In the genomic region with DNA sequence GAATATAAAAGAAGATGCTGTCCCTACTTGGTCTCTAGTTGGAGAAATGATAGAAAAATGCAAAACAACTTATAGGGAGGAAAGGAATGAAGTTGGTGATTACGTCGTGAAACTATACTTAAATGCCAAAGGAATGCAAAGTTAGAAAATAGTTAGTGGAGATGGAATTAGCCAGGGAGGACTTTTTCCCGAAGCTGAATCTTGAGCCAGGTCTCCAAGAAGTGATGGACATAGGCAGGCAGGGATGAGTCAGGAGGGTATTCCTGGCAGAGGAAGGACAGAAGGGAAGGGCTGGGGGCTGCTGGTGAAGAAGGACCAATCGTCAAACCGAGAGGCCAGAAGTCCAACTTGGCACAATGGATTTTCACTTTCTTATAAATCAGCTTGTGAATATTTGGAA, we compare ENCODE assay signal across 8 cellular contexts. TPM values are rescaled to one million over a fixed set of nuclear protein-coding genes. Genes with fewer than 3 reads are reported as not detected.
DNase-seq lines count a peak whose midpoint lies in the region; ATAC-seq, FAIRE-seq and TF ChIP-seq lines count a peak whose summit lies in the region.

No MANE protein-coding gene starts in this region.

- H3K36me3 ChIP-seq in A673 (ENCODE audit: insufficient read depth, low read length, poor library complexity, severe bottlenecking), result no peaks in the 10 kb centered on the region
- H3K36me3 ChIP-seq in HUES48 (ENCODE audit: control insufficient read depth, insufficient read depth, low read length), result no peaks in the 10 kb centered on the region
- H3K36me3 ChIP-seq in bronchial epithelial cell (ENCODE audit: control insufficient read depth, insufficient read depth, low read length), result no peaks in the 10 kb centered on the region
- no peaks in the 10 kb centered on the region for H3K36me3 ChIP-seq in mucosa of rectum (ENCODE audit: control insufficient read depth in 2 of 2, insufficient read depth in 2 of 2, low read length in 2 of 2)

- FAIRE-seq in bronchial epithelial cell (lab: Jason Lieb, UNC), result no peak

- H3K9ac ChIP-seq in HUES48 (ENCODE audit: low read depth, low read length) (no peak overlapping the region), mucosa of rectum (ENCODE audit: low read depth in 1 of 2, low read length in 2 of 2) (peak overlapping the region in 1 of 2 donors; percentile 84)

- POLR2A ChIA-PET in A673 (lab: Charles Lee; ENCODE audit: low non-redundant PET), result interaction anchor here (0.5 kb wide), 1 partner anchor 647 kb away, joined by 6 read pairs; no protein-coding TSS in a partner anchor

- ATAC-seq in GM18861 (IDR thresholded peaks at IDR 0.05; ENCODE audit: unreplicated experiment), result no peak

- no peaks in the 10 kb centered on the region for H3K9me3 ChIP-seq in A673 (ENCODE audit: low read depth, low read length, poor library complexity, severe bottlenecking)
- no peaks in the 10 kb centered on the region for H3K9me3 ChIP-seq in HUES48 (ENCODE audit: control insufficient read depth, insufficient read depth, low read length)
- H3K9me3 ChIP-seq in mucosa of rectum (ENCODE audit: control insufficient read depth in 2 of 2, low read length in 2 of 2), result no peaks in the 10 kb centered on the region

- BruUV-seq in A673 (replicated peaks; lab: Mats Ljungman, UMichigan), result no TSS peak

- TF ChIP-seq CTCF in A673 (conservative IDR thresholded peaks at IDR 0.05; ENCODE audit: low read depth, low read length) (no peak), bronchial epithelial cell (IDR thresholded peaks at IDR 0.05; ENCODE audit: insufficient read depth, low read length, severe bottlenecking) (no peak)

- CTCF ChIA-PET in A673 (lab: Charles Lee), result interaction anchor here (1.6 kb wide), 1 partner anchor 38 kb away, joined by 4 read pairs; no protein-coding TSS in a partner anchor

- no peak for DNase-seq in A673 (ENCODE audit: low spot score)
- peak; percentile 22 for DNase-seq in bronchial epithelial cell (ENCODE audit: low read depth)
- no peak for DNase-seq in NCI-H187 treated with DMSO at 0.1 percent for 48 hours (lab: John Stamatoyannopoulos, UW)
- DNase-seq in stimulated activated CD4-positive, alpha-beta T cell treated with anti-CD3 and anti-CD28 coated beads, Interleukin-4, amount 100 ng/mL, for 4 hours, result no peak
- DNase-seq in DMS79 treated with DMSO at 0.1 percent for 48 hours (lab: John Stamatoyannopoulos, UW), result no peak

- H3K4me1 ChIP-seq in A673 (ENCODE audit: insufficient read depth, low read length, poor library complexity, severe bottlenecking) (peaks cover 17% of the 10 kb centered on the region), HUES48 (ENCODE audit: control insufficient read depth, insufficient read depth, low read length) (peaks cover 15% of the 10 kb centered on the region), mucosa of rectum (ENCODE audit: control insufficient read depth in 2 of 2, insufficient read depth in 2 of 2, low read length in 2 of 2) (peaks cover 10 to 17% of the 10 kb centered on the region in 2 donors)

- no peaks in the 10 kb centered on the region for H3K27me3 ChIP-seq in A673 (replicated peaks; ENCODE audit: insufficient read depth, low read depth, low read length, poor library complexity)
- H3K27me3 ChIP-seq in HUES48 (ENCODE audit: control insufficient read depth, insufficient read depth, low read length), result no peaks in the 10 kb centered on the region
- H3K27me3 ChIP-seq in bronchial epithelial cell (ENCODE audit: control insufficient read depth, insufficient read depth, low read length), result no peaks in the 10 kb centered on the region
- no peaks in the 10 kb centered on the region for H3K27me3 ChIP-seq in mucosa of rectum (ENCODE audit: control insufficient read depth in 2 of 2, insufficient read depth in 2 of 2, low read length in 2 of 2)

- H3K4me3 ChIP-seq in A673 (ENCODE audit: low read depth, low read length, poor library complexity, severe bottlenecking) (peak overlapping the region; percentile 79), HUES48 (ENCODE audit: low read depth, low read length) (peak overlapping the region; percentile 85), bronchial epithelial cell (ENCODE audit: low read depth, low read length) (no peak overlapping the region), mucosa of rectum (ENCODE audit: low read length in 2 of 2) (peak overlapping the region; percentile 38 to 86)

- intact Hi-C loops in A673 (cut with micrococcal nuclease; ENCODE audit: unreplicated experiment), result loop anchor here (5.0 kb wide), 1 partner anchor 89 kb away; no protein-coding TSS in a partner anchor

- H3K27ac ChIP-seq in A673 (ENCODE audit: low read depth, low read length, poor library complexity, severe bottlenecking) (peak overlapping the region; percentile 83), HUES48 (ENCODE audit: low read depth, low read length) (no peak overlapping the region), mucosa of rectum (ENCODE audit: low read depth in 2 of 2, low read length in 2 of 2) (no peak overlapping the region)

RNA-seq across cellular contexts. Expression of a gene that starts 1.8 kb away (rescaled TPM):
- total RNA-seq in A673 (2021), result 49.3 and 49.4 TPM in 2 replicates
- 10.5 and 24.3 TPM in 2 replicates for total RNA-seq in bronchial epithelial cell

RNA-seq across cellular contexts. Expression of a gene that starts 56.3 kb away (rescaled TPM):
- total RNA-seq in A673 (2021) (119 and 146 TPM in 2 replicates), bronchial epithelial cell (12.8 and 21.9 TPM in 2 replicates)

RNA-seq across cellular contexts. Expression of a gene that starts 56.3 kb away (rescaled TPM):
- 113 and 121 TPM in 2 replicates for total RNA-seq in A673 (2021)
- 34.8 and 42.0 TPM in 2 replicates for total RNA-seq in bronchial epithelial cell
